19 cellular contexts compared by ENCODE assay signal in genomic region chr6:144673807-144674206, GRCh38.
"Had no signal": no experiment of that assay in that cellular context is flagged by ENCODE, and none has a peak within 500 bp of the region (broad histone marks: within the 10 kb centered on the region; RNA-seq: fewer than 3 reads in every experiment).

No MANE protein-coding gene starts in this region.

- H3K4me3 Mint-ChIP-seq: neural crest cell, type B pancreatic cell had no signal

- H3K27ac ChIP-seq: esophagus muscularis mucosa, gastrocnemius medialis, heart right ventricle, right atrium auricular region, thyroid gland had no signal

- ATAC-seq: gastrocnemius medialis; heart right ventricle; left lobe of liver; naive thymus-derived CD4-positive, alpha-beta T cell had no signal

- H3K27ac Mint-ChIP-seq: type B pancreatic cell had no signal

- H3K36me3 ChIP-seq: esophagus muscularis mucosa, gastrocnemius medialis, right atrium auricular region, thyroid gland had no signal

- H3K27me3 Mint-ChIP-seq: naive thymus-derived CD4-positive, alpha-beta T cell; type B pancreatic cell had no signal

- FAIRE-seq: endometrium, small intestine, urothelium cell line had no signal

- H3K4me1 Mint-ChIP-seq: neural crest cell had no signal

- DNase-seq: effector memory CD4-positive, alpha-beta T cell; gastrocnemius medialis; heart right ventricle; hypothalamus; islet precursor cell; mammary epithelial cell; naive thymus-derived CD4-positive, alpha-beta T cell; posterior cingulate gyrus; small intestine; stimulated activated CD4-positive, alpha-beta T cell treated with anti-CD3 and anti-CD28 coated beads, Interleukin-12 subunit alpha, Interleukin-12 subunit beta, amount 100 ng/mL, for 4 hours; stimulated activated naive CD4-positive, alpha-beta T cell treated with Interleukin-2 at 50 U/mL for 16 hours; thyroid gland had no signal

- H3K27me3 ChIP-seq: esophagus muscularis mucosa, gastrocnemius medialis, heart right ventricle, right atrium auricular region, thyroid gland had no signal

- H3K4me3 ChIP-seq: esophagus muscularis mucosa, gastrocnemius medialis, heart right ventricle, right atrium auricular region, thyroid gland had no signal

- H3K9me3 ChIP-seq: thyroid gland had no signal
